8 cellular contexts compared by ENCODE assay signal in genomic region chr2:74834234-74834805, GRCh38. TPM values are rescaled to one million over a fixed set of nuclear protein-coding genes. Genes with fewer than 3 reads are reported as not detected.
DNase-seq lines count a peak whose midpoint lies in the region; ATAC-seq, FAIRE-seq and TF ChIP-seq lines count a peak whose summit lies in the region.
"Not testable (repeated sequence)": the region's sequence is repeated elsewhere in the genome, so short reads cannot be mapped to it uniquely, and the experiment has no call there.

No MANE protein-coding gene starts in this region.

- H3K27ac ChIP-seq in KMS-11 (peak overlapping the region; percentile 89), GM12878 (ENCODE audit: control insufficient read depth, insufficient read depth) (peak overlapping the region; percentile 73), heart right ventricle (peak overlapping the region in 6 of 10 donors; percentile 11 to 90 (median 60))
- H3K27ac ChIP-seq in thymus (ENCODE audit: low read depth): not testable (repeated sequence)

- not testable (repeated sequence) for H3K9me3 ChIP-seq in GM12878 (replicated peaks; ENCODE audit: control insufficient read depth, insufficient read depth, low read length); heart right ventricle; neuron (ENCODE audit: low read length); thymus (ENCODE audit: control insufficient read depth)

- RAD21 ChIA-PET in GM12878 (lab: Charles Lee; ENCODE audit: unreplicated experiment): interaction anchor here (6.0 kb wide), 1 partner anchor 15 kb away, joined by 49 read pairs; no protein-coding TSS in a partner anchor

- DNase-seq in GM12878 (ENCODE audit: low read depth, low spot score): not testable (repeated sequence)
- peak; percentile 23 to 33 for DNase-seq in heart right ventricle

- not testable (repeated sequence) for FAIRE-seq in GM12878 (lab: Jason Lieb, UNC)

- in situ Hi-C loops in GM12878 (cut with MboI): not testable (repeated sequence)

- SMC1A ChIA-PET in GM12878 (lab: Charles Lee; ENCODE audit: uncharacterized antibody, unreplicated experiment): interaction anchor here (1.7 to 6.1 kb wide), 2 partner anchors 15 to 57 kb away, joined by 4 to 68 read pairs; no protein-coding TSS in a partner anchor

- H4K20me1 ChIP-seq in KMS-11 (ENCODE audit: insufficient read depth) (0 out of 2 replicates have a peak, but pooled peaks cover 10% of the 10 kb centered on the region), GM12878 (ENCODE audit: control insufficient read depth, insufficient read depth) (peaks cover 12% of the 10 kb centered on the region; the same call in 1 of the 2 replicates)

- H3K27me3 ChIP-seq in KMS-11 (ENCODE audit: insufficient read depth, low read depth); GM12878 (replicated peaks in 1 of 2; ENCODE audit: control insufficient read depth in 2 of 2, insufficient read depth in 2 of 2, low read length in 1 of 2); neuron (ENCODE audit: insufficient read depth, low read length): not testable (repeated sequence)
- H3K27me3 ChIP-seq in heart right ventricle (peaks cover 0 to 25% (median 9%) of the 10 kb centered on the region in 7 donors), thymus (ENCODE audit: control insufficient read depth, insufficient read depth) (peaks cover 10% of the 10 kb centered on the region)

- not testable (repeated sequence) for H3K36me3 ChIP-seq in KMS-11 (ENCODE audit: insufficient read depth); GM12878 (ENCODE audit: control insufficient read depth in 2 of 2, insufficient read depth in 2 of 2, low read length in 1 of 2); heart right ventricle; neuron (ENCODE audit: insufficient read depth, low read length); thymus (ENCODE audit: control insufficient read depth, insufficient read depth)

- H2AFZ ChIP-seq in KMS-11 (ENCODE audit: low read depth) (peak overlapping the region; percentile 80), GM12878 (ENCODE audit: control insufficient read depth, low read depth, low read length) (peak overlapping the region; percentile 46), neuron (ENCODE audit: low read depth, low read length) (peak overlapping the region; percentile 93)

- POLR2A ChIA-PET in GM12878 (lab: Charles Lee): interaction anchor here (0.6 to 1.6 kb wide), 2 partner anchors 11 to 15 kb away, joined by 3 read pairs; no protein-coding TSS in a partner anchor

- intact Hi-C loops in GM12878 (cut with micrococcal nuclease; ENCODE audit: unreplicated experiment): loop anchor here (2.0 kb wide), 2 partner anchors 14 to 120 kb away; no protein-coding TSS in a partner anchor
- intact Hi-C loops in heart right ventricle (cut with DNase I): not testable (repeated sequence)

- 2% methylated on average over 45 of the region's 53 CpGs for WGBS in GM12878 (ENCODE audit: insufficient coverage, insufficient replicate concordance, low lambda C conversion rate, missing lambda C conversion rate)
- 1% methylated on average over 51 to 53 of the region's 53 CpGs for WGBS in heart right ventricle, 2 donors
- under 1% methylated on average over 53 of the region's 53 CpGs for WGBS in thymus

- not testable (repeated sequence) for TF ChIP-seq RAD21 in GM12878 (IDR thresholded peaks at IDR 0.05; ENCODE audit: insufficient read depth, low read depth, low read length)

- TSS peak; percentile 76 for BruUV-seq in GM12878 (replicated peaks; lab: Mats Ljungman, UMichigan)

- CTCF ChIA-PET in GM12878 (lab: Yijun Ruan, JAX): interaction anchor here (0.7 to 6.1 kb wide), 5 partner anchors 16 to 779 kb away, joined by 3 to 87 read pairs (median 3); no protein-coding TSS in a partner anchor

- peaks cover 29% of the 10 kb centered on the region for H3K4me1 ChIP-seq in KMS-11 (ENCODE audit: low read depth, poor library complexity, severe bottlenecking)
- H3K4me1 ChIP-seq in GM12878 (ENCODE audit: control insufficient read depth, insufficient read depth, low read length): peaks cover 11% of the 10 kb centered on the region
- H3K4me1 ChIP-seq in heart right ventricle: peaks cover 0 to 45% (median 23%) of the 10 kb centered on the region in 9 donors
- peaks cover 14% of the 10 kb centered on the region for H3K4me1 ChIP-seq in neuron (ENCODE audit: insufficient read depth, low read length)
- peaks cover 16% of the 10 kb centered on the region for H3K4me1 ChIP-seq in thymus (ENCODE audit: control insufficient read depth, insufficient read depth, low read length)

- peak overlapping the region; percentile 99 for H3K9ac ChIP-seq in KMS-11
- H3K9ac ChIP-seq in GM12878 (ENCODE audit: control insufficient read depth, insufficient read depth, low read length): peak overlapping the region; percentile 58

- not testable (repeated sequence) for TF ChIP-seq EP300 in GM12878 (IDR thresholded peaks at IDR 0.05; ENCODE audit: borderline replicate concordance in 1 of 2, control insufficient read depth in 1 of 2, low read depth in 2 of 2, low read length in 2 of 2)

- ATAC-seq in GM18505 (IDR thresholded peaks at IDR 0.05; ENCODE audit: unreplicated experiment): peak; percentile 7
- ATAC-seq in HG02588 (IDR thresholded peaks at IDR 0.05; ENCODE audit: unreplicated experiment): peak; percentile 7
- peak; percentile 29 for ATAC-seq in GM12878
- peak in 6 of 8 donors; percentile 3 to 18 (median 16) for ATAC-seq in heart right ventricle

- peaks cover 52% of the 10 kb centered on the region for H3K79me2 ChIP-seq in KMS-11 (ENCODE audit: insufficient read depth, low read depth)
- peaks cover 52% of the 10 kb centered on the region for H3K79me2 ChIP-seq in GM12878 (ENCODE audit: control insufficient read depth, insufficient read depth, low read length)

- H3K4me3 ChIP-seq in KMS-11 (IDR thresholded peaks at IDR 0.05; ENCODE audit: insufficient read depth, low read depth, low read length) (peak overlapping the region; percentile 59), WI38 (ENCODE audit: low read depth, low read length) (peak overlapping the region; percentile 90), GM12878 (peak overlapping the region; percentile 76), heart right ventricle (peak overlapping the region; percentile 48 to 91 (median 65)), neuron (ENCODE audit: low read length) (peak overlapping the region; percentile 67), thymus (ENCODE audit: low read length) (peak overlapping the region; percentile 69)

- TF ChIP-seq CTCF in KMS-11 (conservative IDR thresholded peaks at IDR 0.05; ENCODE audit: low read depth, low read length); WI38 (IDR thresholded peaks at IDR 0.05; ENCODE audit: low read depth, low read length); GM12878 (IDR thresholded peaks at IDR 0.05 in 2 of 3, conservative IDR thresholded peaks at IDR 0.05 in 1 of 3; ENCODE audit: control insufficient read depth in 2 of 3, extremely low read depth in 1 of 3, insufficient read depth in 1 of 3, low read depth in 3 of 3, low read length in 3 of 3); heart right ventricle (IDR thresholded peaks at IDR 0.05): not testable (repeated sequence)

- H3K4me2 ChIP-seq in KMS-11: peak overlapping the region; percentile 90
- peak overlapping the region; percentile 36 for H3K4me2 ChIP-seq in GM12878 (ENCODE audit: control insufficient read depth, insufficient read depth)

- not testable (repeated sequence) for TF ChIP-seq POLR2A in GM18505 (IDR thresholded peaks at IDR 0.05; ENCODE audit: borderline replicate concordance, extremely low read depth, insufficient read depth, insufficient read length); GM12878 (IDR thresholded peaks at IDR 0.05; ENCODE audit: low read depth, low read length)

TF ChIP-seq in GM12878, 131 proteins besides CTCF, POLR2A, EP300 and RAD21:
- TF ChIP-seq ASH2L (IDR thresholded peaks at IDR 0.05; ENCODE audit: borderline replicate concordance, low read depth) (peak; percentile 25; the same call in 1 of the 2 replicates), LARP7 (IDR thresholded peaks at IDR 0.05) (peak; percentile 7; the same call in 1 of the 2 replicates), POLR2AphosphoS5 (IDR thresholded peaks at IDR 0.05; ENCODE audit: low read length) (0 out of 2 replicates have a peak, but pooled peaks have one; percentile 14)

RNA-seq across cellular contexts. Expression of gene HK2, which starts 0.4 kb away (rescaled TPM):
- total RNA-seq in GM12878 (2013; cell fraction: nucleolus; rRNA removed): 63.6 and 80.5 TPM in 2 replicates
- total RNA-seq in GM12878 (2014; rRNA removed) (16.1 and 16.3 TPM in 2 replicates), GM12878 (2014; rRNA removed; fragmentation: Illumina TruSeq; extraction: Trizol) (17.9 and 18.1 TPM in 2 replicates), GM12878 (2021) (36.4 and 38.9 TPM in 2 replicates), heart right ventricle (10 to 100 TPM in 7 of 10 donors, 1 to 10 TPM in 3; 3.4 to 43.4 (median 13.1) TPM)
- 19.0 TPM for polyA plus RNA-seq in GM12878 (2011; ENCODE audit: low read depth)
- polyA plus RNA-seq in GM12878 (2011; rRNA removed) (52.7 and 73.1 TPM in 2 replicates), GM12878 (2014; fragmentation: Illumina TruSeq; extraction: Trizol) (21.7 and 23.6 TPM in 2 replicates), GM12878 (2014; fragmentation: Nextera tagmentation; extraction: Ambion mirVana) (1 to 10 TPM; 5.0 to 6.4 TPM), GM12878 (2014; rRNA removed) (20.7 and 22.8 TPM in 2 replicates), GM12878 (2016; fragmentation: Nextera tagmentation; extraction: Ambion mirVana) (10 to 100 TPM; 19.6 to 21.3 TPM), heart right ventricle (10 to 100 TPM in 1 of 2 donors, 1 to 10 TPM in 1; 4.0 to 16.6 TPM), thymus (4.8 TPM)
- polyA plus RNA-seq in GM12878 (2011; cell fraction: cytosol; rRNA removed): 48.9 and 55.8 TPM in 2 replicates
- 79.9 and 80.2 TPM in 2 replicates for polyA plus RNA-seq in GM12878 (2011; cell fraction: nucleus; rRNA removed)
- polyA plus RNA-seq in GM12878 (2012): 27.4 and 47.4 TPM in 2 replicates
- polyA minus RNA-seq in GM12878 (2011; rRNA and poly(A)+ RNA removed): 164 and 192 TPM in 2 replicates
- 50.4 and 50.6 TPM in 2 replicates for polyA minus RNA-seq in GM12878 (2011; cell fraction: cytosol; rRNA and poly(A)+ RNA removed)
- 58.2 and 72.9 TPM in 2 replicates for polyA minus RNA-seq in GM12878 (2011; cell fraction: nucleus; rRNA and poly(A)+ RNA removed)
